Comparison of ENCODE assay signal across 23 cellular contexts in the genomic region with DNA sequence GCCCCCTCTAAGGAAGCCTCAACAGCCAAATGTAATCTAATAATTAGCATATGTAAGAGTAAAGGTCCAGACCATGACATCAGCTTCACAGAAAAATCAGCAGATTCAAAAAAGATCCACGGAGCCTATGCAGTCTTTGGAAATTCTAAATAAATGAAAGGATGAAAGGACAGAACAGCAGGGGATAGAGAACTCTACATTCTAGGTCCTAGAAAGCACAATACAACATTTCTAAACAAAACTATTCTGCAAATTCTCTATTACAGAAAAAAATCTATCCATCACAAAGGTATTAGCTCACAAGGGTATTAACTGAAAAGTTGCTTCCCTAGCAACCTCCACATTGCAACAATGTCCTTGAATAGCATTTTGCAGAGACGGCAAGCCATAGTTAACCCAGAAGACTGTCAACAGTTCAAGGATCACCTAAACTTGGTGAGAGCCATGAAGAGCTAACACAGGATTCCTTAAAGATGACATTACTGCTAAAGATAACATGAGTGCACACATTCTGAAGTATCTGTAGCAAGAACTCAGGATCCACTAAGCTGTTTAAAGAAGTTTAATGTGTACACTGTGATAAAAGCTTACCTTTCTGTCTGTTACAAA.
DNase-seq lines count a peak whose midpoint lies in the region; ATAC-seq, FAIRE-seq and TF ChIP-seq lines count a peak whose summit lies in the region.
"Had no signal": no experiment of that assay in that cellular context is flagged by ENCODE, and none has a peak within 500 bp of the region (broad histone marks: within the 10 kb centered on the region; RNA-seq: fewer than 3 reads in every experiment).

No MANE protein-coding gene starts in this region.

- FAIRE-seq in astrocyte (lab: Jason Lieb, UNC): peak; percentile 34
- FAIRE-seq: G401.6, H54, small intestine, urothelium cell line had no signal

- peak overlapping the region; percentile 82 for H3K27ac Mint-ChIP-seq in Caco-2 (ENCODE audit: unreplicated experiment)
- H3K27ac Mint-ChIP-seq in astrocyte (ENCODE audit: unreplicated experiment): peak overlapping the region; percentile 30
- H3K27ac Mint-ChIP-seq: activated CD4-positive, alpha-beta memory T cell treated with anti-CD3 and anti-CD28 coated beads, Interleukin-2, amount 10 ng/mL, durations not matched to agents 7 days and 5 days; activated naive CD4-positive, alpha-beta T cell treated with anti-CD3 and anti-CD28 coated beads, Interleukin-2, amount 10 ng/mL, durations not matched to agents 7 days and 5 days had no signal

- ATAC-seq in left cardiac atrium (peak; percentile 50 to 65), GM19455 (IDR thresholded peaks at IDR 0.05; ENCODE audit: unreplicated experiment) (no peak)
- ATAC-seq: Panc1 had no signal

- H3K27ac ChIP-seq in astrocyte (ENCODE audit: low read depth, low read length) (no peak overlapping the region), muscle layer of colon (ENCODE audit: low read depth, low read length) (peak overlapping the region; percentile 14)
- H3K27ac ChIP-seq: ascending aorta, BLaER1, coronary artery, ovary, SK-N-MC had no signal

- CTCF ChIA-PET in Caco-2 (lab: Charles Lee): interaction anchor here (0.6 to 2.0 kb wide), 5 partner anchors 58 to 452 kb away, joined by 3 to 18 read pairs (median 3); partner anchors contain the start of gene SIPA1L2

- no peaks in the 10 kb centered on the region for H3K79me2 ChIP-seq in astrocyte (ENCODE audit: insufficient read depth, low read length)

- no peaks in the 10 kb centered on the region for H3K36me3 ChIP-seq in Caco-2 (ENCODE audit: control insufficient read depth, insufficient read depth, low read length)
- no peaks in the 10 kb centered on the region for H3K36me3 ChIP-seq in astrocyte (ENCODE audit: insufficient read depth, low read length)
- H3K36me3 ChIP-seq in muscle layer of colon (ENCODE audit: insufficient read depth, low read length): no peaks in the 10 kb centered on the region
- H3K36me3 ChIP-seq: ascending aorta, BLaER1, ovary had no signal

- H3K9me3 ChIP-seq in Caco-2 (no peaks in the 10 kb centered on the region), astrocyte (ENCODE audit: insufficient read depth, low read depth, low read length) (no peaks in the 10 kb centered on the region), muscle layer of colon (ENCODE audit: low read length) (no peaks in the 10 kb centered on the region)
- H3K9me3 ChIP-seq: ascending aorta, BLaER1, ovary had no signal

- H3K9me3 Mint-ChIP-seq in Caco-2 (ENCODE audit: unreplicated experiment) (no peaks in the 10 kb centered on the region), astrocyte (ENCODE audit: unreplicated experiment) (no peaks in the 10 kb centered on the region)
- H3K9me3 Mint-ChIP-seq: activated CD4-positive, alpha-beta memory T cell treated with anti-CD3 and anti-CD28 coated beads, Interleukin-2, amount 10 ng/mL, durations not matched to agents 7 days and 5 days; activated naive CD4-positive, alpha-beta T cell treated with anti-CD3 and anti-CD28 coated beads, Interleukin-2, amount 10 ng/mL, durations not matched to agents 7 days and 5 days had no signal

- H3K9ac ChIP-seq in astrocyte (ENCODE audit: low read length) (no peak overlapping the region), muscle layer of colon (ENCODE audit: low read length) (no peak overlapping the region)
- H3K9ac ChIP-seq: BLaER1 had no signal

- H3K4me3 ChIP-seq in Caco-2 (ENCODE audit: low read depth, low read length): no peak overlapping the region
- no peak overlapping the region for H3K4me3 ChIP-seq in astrocyte (ENCODE audit: insufficient read depth, low read depth, low read length)
- no peak overlapping the region for H3K4me3 ChIP-seq in muscle layer of colon (ENCODE audit: low read depth in 1 of 2, low read length in 2 of 2)
- H3K4me3 ChIP-seq: ascending aorta, BLaER1, coronary artery, ovary, SK-N-MC had no signal

- intact Hi-C loops in Caco-2 (cut with micrococcal nuclease; ENCODE audit: unreplicated experiment) (loop anchor here (1.0 to 10.0 kb wide), 6 partner anchors 25 to 295 kb away; no protein-coding TSS in a partner anchor), left cardiac atrium (cut with DNase I) (loop anchor here in 1 of 2 donors (10.0 kb wide), 1 partner anchor 69 kb away; no protein-coding TSS in a partner anchor), posterior vena cava (cut with DNase I) (no loop called here)

- DNase-seq in Caco-2: peak; percentile 40 to 62
- DNase-seq in astrocyte (ENCODE audit: low read depth): no peak
- DNase-seq in left cardiac atrium: no peak
- no peak for DNase-seq in pons (ENCODE audit: low spot score)
- DNase-seq in NCI-H82 treated with DMSO at 0.1 percent for 48 hours (lab: John Stamatoyannopoulos, UW; ENCODE audit: unreplicated experiment): no peak
- DNase-seq in posterior vena cava (ENCODE audit: low spot score): no peak
- DNase-seq: activated CD4-positive, alpha-beta memory T cell treated with anti-CD3 and anti-CD28 coated beads, Interleukin-2, amount 10 ng/mL, durations not matched to agents 7 days and 5 days; activated naive CD4-positive, alpha-beta T cell treated with anti-CD3 and anti-CD28 coated beads, Interleukin-2, amount 10 ng/mL, durations not matched to agents 7 days and 5 days; activated T-cell treated with anti-CD3 and anti-CD28 coated beads, Interleukin-2, amount 50 U/mL, for 1 hour; NCI-H82; ovary; small intestine; stimulated activated CD4-positive, alpha-beta T cell treated with anti-CD3 and anti-CD28 coated beads, Interleukin-4, amount 100 ng/mL, for 24 hours had no signal

- TF ChIP-seq CTCF in Caco-2 (IDR thresholded peaks at IDR 0.05; ENCODE audit: insufficient read depth in 1 of 2, low read depth in 1 of 2, low read length in 1 of 2, severe bottlenecking in 1 of 2, unreplicated experiment in 1 of 2) (no peak), astrocyte (IDR thresholded peaks at IDR 0.05; ENCODE audit: insufficient read depth, low read depth, low read length) (no peak)

- H3K4me1 Mint-ChIP-seq in Caco-2 (ENCODE audit: low read depth, unreplicated experiment) (peaks cover 52% of the 10 kb centered on the region), astrocyte (ENCODE audit: low read depth, unreplicated experiment) (peaks cover 55% of the 10 kb centered on the region)

- H3K27me3 ChIP-seq in Caco-2 (replicated peaks; ENCODE audit: control insufficient read depth, insufficient read depth, low read length) (no peaks in the 10 kb centered on the region), astrocyte (ENCODE audit: insufficient read depth, low read length) (no peaks in the 10 kb centered on the region), muscle layer of colon (ENCODE audit: control insufficient read depth in 1 of 2, insufficient read depth in 2 of 2, low read length in 2 of 2) (no peaks in the 10 kb centered on the region)
- H3K27me3 ChIP-seq: ascending aorta, BLaER1, ovary had no signal

- peaks cover 6% of the 10 kb centered on the region for H3K36me3 Mint-ChIP-seq in Caco-2 (ENCODE audit: insufficient read depth, unreplicated experiment)
- H3K36me3 Mint-ChIP-seq in astrocyte (ENCODE audit: low read depth, unreplicated experiment): no peaks in the 10 kb centered on the region
- H3K36me3 Mint-ChIP-seq: activated naive CD4-positive, alpha-beta T cell treated with anti-CD3 and anti-CD28 coated beads, Interleukin-2, amount 10 ng/mL, durations not matched to agents 7 days and 5 days had no signal

- H3K4me1 ChIP-seq in Caco-2 (peaks cover 61% of the 10 kb centered on the region), astrocyte (ENCODE audit: insufficient read depth, low read length) (peaks cover 34% of the 10 kb centered on the region), muscle layer of colon (ENCODE audit: insufficient read depth, low read length) (peaks cover 64% of the 10 kb centered on the region)

- no peaks in the 10 kb centered on the region for H4K20me1 ChIP-seq in astrocyte (ENCODE audit: insufficient read depth, low read length)
- H4K20me1 ChIP-seq: BLaER1 had no signal

- H3K4me2 ChIP-seq in astrocyte (ENCODE audit: low read length): peak overlapping the region; percentile 4
- H3K4me2 ChIP-seq: BLaER1 had no signal

- H3K4me3 Mint-ChIP-seq in Caco-2 (ENCODE audit: unreplicated experiment) (peak overlapping the region; percentile 62), astrocyte (ENCODE audit: unreplicated experiment) (no peak overlapping the region)
- H3K4me3 Mint-ChIP-seq: activated CD4-positive, alpha-beta memory T cell treated with anti-CD3 and anti-CD28 coated beads, Interleukin-2, amount 10 ng/mL, durations not matched to agents 7 days and 5 days; activated naive CD4-positive, alpha-beta T cell treated with anti-CD3 and anti-CD28 coated beads, Interleukin-2, amount 10 ng/mL, durations not matched to agents 7 days and 5 days had no signal

- H3K27me3 Mint-ChIP-seq in Caco-2 (ENCODE audit: insufficient read depth, unreplicated experiment) (no peaks in the 10 kb centered on the region), astrocyte (ENCODE audit: low read depth, unreplicated experiment) (no peaks in the 10 kb centered on the region)
- H3K27me3 Mint-ChIP-seq: activated CD4-positive, alpha-beta memory T cell treated with anti-CD3 and anti-CD28 coated beads, Interleukin-2, amount 10 ng/mL, durations not matched to agents 7 days and 5 days had no signal

- POLR2A ChIA-PET in Caco-2 (lab: Charles Lee): interaction anchor here (0.8 to 0.9 kb wide), 3 partner anchors 8 to 295 kb away, joined by 3 to 4 read pairs (median 3); no protein-coding TSS in a partner anchor

- H2AFZ ChIP-seq in astrocyte (ENCODE audit: low read depth, low read length): no peak overlapping the region

- no TSS peak for BruUV-seq in Caco-2 (replicated peaks; lab: Mats Ljungman, UMichigan)

Comparison
In these comparisons a context has a peak if more than half of its experiments do, and no peak if none do; other contexts are left out.
1. DNase-seq: peak in Caco-2 (2 of 2); none in astrocyte (single experiment), left cardiac atrium (single experiment), pons (single experiment), NCI-H82 treated with DMSO at 0.1 percent for 48 hours (single experiment) and posterior vena cava (single experiment).